ENCODE assay signal across 1 cellular context in genomic region chr18:8776013-8776515, GRCh38.
TF ChIP-seq lines count a peak whose summit lies in the region.

No MANE protein-coding gene starts in this region.

TF ChIP-seq in GM23338, 12 proteins besides CTCF, POLR2A, EP300 and RAD21 (continued from another document):
- TF ChIP-seq, protein P1, sequence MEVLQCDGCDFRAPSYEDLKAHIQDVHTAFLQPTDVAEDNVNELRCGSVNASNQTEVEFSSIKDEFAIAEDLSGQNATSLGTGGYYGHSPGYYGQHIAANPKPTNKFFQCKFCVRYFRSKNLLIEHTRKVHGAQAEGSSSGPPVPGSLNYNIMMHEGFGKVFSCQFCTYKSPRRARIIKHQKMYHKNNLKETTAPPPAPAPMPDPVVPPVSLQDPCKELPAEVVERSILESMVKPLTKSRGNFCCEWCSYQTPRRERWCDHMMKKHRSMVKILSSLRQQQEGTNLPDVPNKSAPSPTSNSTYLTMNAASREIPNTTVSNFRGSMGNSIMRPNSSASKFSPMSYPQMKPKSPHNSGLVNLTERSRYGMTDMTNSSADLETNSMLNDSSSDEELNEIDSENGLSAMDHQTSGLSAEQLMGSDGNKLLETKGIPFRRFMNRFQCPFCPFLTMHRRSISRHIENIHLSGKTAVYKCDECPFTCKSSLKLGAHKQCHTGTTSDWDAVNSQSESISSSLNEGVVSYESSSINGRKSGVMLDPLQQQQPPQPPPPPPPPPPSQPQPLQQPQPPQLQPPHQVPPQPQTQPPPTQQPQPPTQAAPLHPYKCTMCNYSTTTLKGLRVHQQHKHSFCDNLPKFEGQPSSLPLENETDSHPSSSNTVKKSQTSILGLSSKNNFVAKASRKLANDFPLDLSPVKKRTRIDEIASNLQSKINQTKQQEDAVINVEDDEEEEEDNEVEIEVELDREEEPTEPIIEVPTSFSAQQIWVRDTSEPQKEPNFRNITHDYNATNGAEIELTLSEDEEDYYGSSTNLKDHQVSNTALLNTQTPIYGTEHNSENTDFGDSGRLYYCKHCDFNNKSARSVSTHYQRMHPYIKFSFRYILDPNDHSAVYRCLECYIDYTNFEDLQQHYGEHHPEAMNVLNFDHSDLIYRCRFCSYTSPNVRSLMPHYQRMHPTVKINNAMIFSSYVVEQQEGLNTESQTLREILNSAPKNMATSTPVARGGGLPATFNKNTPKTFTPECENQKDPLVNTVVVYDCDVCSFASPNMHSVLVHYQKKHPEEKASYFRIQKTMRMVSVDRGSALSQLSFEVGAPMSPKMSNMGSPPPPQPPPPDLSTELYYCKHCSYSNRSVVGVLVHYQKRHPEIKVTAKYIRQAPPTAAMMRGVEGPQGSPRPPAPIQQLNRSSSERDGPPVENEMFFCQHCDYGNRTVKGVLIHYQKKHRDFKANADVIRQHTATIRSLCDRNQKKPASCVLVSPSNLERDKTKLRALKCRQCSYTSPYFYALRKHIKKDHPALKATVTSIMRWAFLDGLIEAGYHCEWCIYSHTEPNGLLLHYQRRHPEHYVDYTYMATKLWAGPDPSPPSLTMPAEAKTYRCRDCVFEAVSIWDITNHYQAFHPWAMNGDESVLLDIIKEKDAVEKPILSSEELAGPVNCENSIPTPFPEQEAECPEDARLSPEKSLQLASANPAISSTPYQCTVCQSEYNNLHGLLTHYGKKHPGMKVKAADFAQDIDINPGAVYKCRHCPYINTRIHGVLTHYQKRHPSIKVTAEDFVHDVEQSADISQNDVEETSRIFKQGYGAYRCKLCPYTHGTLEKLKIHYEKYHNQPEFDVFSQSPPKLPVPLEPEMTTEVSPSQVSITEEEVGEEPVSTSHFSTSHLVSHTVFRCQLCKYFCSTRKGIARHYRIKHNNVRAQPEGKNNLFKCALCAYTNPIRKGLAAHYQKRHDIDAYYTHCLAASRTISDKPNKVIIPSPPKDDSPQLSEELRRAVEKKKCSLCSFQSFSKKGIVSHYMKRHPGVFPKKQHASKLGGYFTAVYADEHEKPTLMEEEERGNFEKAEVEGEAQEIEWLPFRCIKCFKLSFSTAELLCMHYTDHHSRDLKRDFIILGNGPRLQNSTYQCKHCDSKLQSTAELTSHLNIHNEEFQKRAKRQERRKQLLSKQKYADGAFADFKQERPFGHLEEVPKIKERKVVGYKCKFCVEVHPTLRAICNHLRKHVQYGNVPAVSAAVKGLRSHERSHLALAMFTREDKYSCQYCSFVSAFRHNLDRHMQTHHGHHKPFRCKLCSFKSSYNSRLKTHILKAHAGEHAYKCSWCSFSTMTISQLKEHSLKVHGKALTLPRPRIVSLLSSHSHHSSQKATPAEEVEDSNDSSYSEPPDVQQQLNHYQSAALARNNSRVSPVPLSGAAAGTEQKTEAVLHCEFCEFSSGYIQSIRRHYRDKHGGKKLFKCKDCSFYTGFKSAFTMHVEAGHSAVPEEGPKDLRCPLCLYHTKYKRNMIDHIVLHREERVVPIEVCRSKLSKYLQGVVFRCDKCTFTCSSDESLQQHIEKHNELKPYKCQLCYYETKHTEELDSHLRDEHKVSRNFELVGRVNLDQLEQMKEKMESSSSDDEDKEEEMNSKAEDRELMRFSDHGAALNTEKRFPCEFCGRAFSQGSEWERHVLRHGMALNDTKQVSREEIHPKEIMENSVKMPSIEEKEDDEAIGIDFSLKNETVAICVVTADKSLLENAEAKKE (CRISPR knock-in tag; IDR thresholded peaks at IDR 0.05): no peak
- TF ChIP-seq, protein P2, sequence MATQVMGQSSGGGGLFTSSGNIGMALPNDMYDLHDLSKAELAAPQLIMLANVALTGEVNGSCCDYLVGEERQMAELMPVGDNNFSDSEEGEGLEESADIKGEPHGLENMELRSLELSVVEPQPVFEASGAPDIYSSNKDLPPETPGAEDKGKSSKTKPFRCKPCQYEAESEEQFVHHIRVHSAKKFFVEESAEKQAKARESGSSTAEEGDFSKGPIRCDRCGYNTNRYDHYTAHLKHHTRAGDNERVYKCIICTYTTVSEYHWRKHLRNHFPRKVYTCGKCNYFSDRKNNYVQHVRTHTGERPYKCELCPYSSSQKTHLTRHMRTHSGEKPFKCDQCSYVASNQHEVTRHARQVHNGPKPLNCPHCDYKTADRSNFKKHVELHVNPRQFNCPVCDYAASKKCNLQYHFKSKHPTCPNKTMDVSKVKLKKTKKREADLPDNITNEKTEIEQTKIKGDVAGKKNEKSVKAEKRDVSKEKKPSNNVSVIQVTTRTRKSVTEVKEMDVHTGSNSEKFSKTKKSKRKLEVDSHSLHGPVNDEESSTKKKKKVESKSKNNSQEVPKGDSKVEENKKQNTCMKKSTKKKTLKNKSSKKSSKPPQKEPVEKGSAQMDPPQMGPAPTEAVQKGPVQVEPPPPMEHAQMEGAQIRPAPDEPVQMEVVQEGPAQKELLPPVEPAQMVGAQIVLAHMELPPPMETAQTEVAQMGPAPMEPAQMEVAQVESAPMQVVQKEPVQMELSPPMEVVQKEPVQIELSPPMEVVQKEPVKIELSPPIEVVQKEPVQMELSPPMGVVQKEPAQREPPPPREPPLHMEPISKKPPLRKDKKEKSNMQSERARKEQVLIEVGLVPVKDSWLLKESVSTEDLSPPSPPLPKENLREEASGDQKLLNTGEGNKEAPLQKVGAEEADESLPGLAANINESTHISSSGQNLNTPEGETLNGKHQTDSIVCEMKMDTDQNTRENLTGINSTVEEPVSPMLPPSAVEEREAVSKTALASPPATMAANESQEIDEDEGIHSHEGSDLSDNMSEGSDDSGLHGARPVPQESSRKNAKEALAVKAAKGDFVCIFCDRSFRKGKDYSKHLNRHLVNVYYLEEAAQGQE (IDR thresholded peaks at IDR 0.05; ENCODE audit: unreplicated experiment): no peak
- TF ChIP-seq STAT1 (IDR thresholded peaks at IDR 0.05; ENCODE audit: unreplicated experiment): no peak
- TF ChIP-seq CREB1 (CRISPR knock-in tag; IDR thresholded peaks at IDR 0.05; ENCODE audit: low read depth): no peak
- no peak for TF ChIP-seq NANOG (IDR thresholded peaks at IDR 0.05; ENCODE audit: borderline replicate concordance)
- no peak for TF ChIP-seq POLR2AphosphoS5 (IDR thresholded peaks at IDR 0.05; ENCODE audit: low read depth)
- no peak for TF ChIP-seq ETS1 (IDR thresholded peaks at IDR 0.05)
